ENCODE assay signal across 32 cellular contexts in genomic region chr11:71358122-71358728, GRCh38.
"Had no signal": no experiment of that assay in that cellular context is flagged by ENCODE, and none has a peak within 500 bp of the region (broad histone marks: within the 10 kb centered on the region; RNA-seq: fewer than 3 reads in every experiment).

No MANE protein-coding gene starts in this region.

- DNase-seq: hypothalamus; immature natural killer cell; kidney; left colon; left lung; mesendoderm; midbrain; mucosa of descending colon; naive thymus-derived CD8-positive, alpha-beta T cell; occipital lobe; ovary; sigmoid colon; stimulated activated CD4-positive, alpha-beta T cell treated with anti-CD3 and anti-CD28 coated beads, Interleukin-12 subunit alpha, Interleukin-12 subunit beta, amount 100 ng/mL, for 4 hours; stimulated activated CD4-positive, alpha-beta T cell treated with anti-CD3 and anti-CD28 coated beads, Interleukin-15, amount 100 ng/mL, for 24 hours; stimulated activated CD4-positive, alpha-beta T cell treated with anti-CD3 and anti-CD28 coated beads, Interleukin-2, amount 100 ng/mL, for 24 hours; stimulated activated CD4-positive, alpha-beta T cell treated with anti-CD3 and anti-CD28 coated beads, Interleukin-4, amount 100 ng/mL, for 1 hour; stimulated activated naive B cell treated with anti-CD40 and anti-IgM and Interleukin-4, amounts not matched to agents 10 μg/mL and 1 μg/mL and 100 μg/mL, for 72 hours; stimulated activated naive CD8-positive, alpha-beta T cell treated with anti-CD3 and anti-CD28 coated beads, Interleukin-15, Interleukin-2, amounts not matched to agents 100 U/mL and 50 U/mL, for 24 hours; stomach; testis; thyroid gland; transverse colon; upper lobe of left lung had no signal

- H3K36me3 Mint-ChIP-seq: immature natural killer cell; stimulated activated naive B cell treated with anti-CD40 and anti-IgM and Interleukin-4, amounts not matched to agents 10 μg/mL and 1 μg/mL and 100 μg/mL, for 72 hours had no signal

- FAIRE-seq: islet of Langerhans, kidney had no signal

- H3K4me2 ChIP-seq: smooth muscle cell had no signal

- H3K4me1 Mint-ChIP-seq: immature natural killer cell; naive thymus-derived CD8-positive, alpha-beta T cell; nephron; neural crest cell; stimulated activated naive B cell treated with anti-CD40 and anti-IgM and Interleukin-4, amounts not matched to agents 10 μg/mL and 1 μg/mL and 100 μg/mL, for 72 hours had no signal

- H3K4me3 ChIP-seq: left lung, lung, mucosa of descending colon, ovary, right atrium auricular region, sigmoid colon, smooth muscle cell, stomach, testis, thyroid gland, transverse colon, upper lobe of left lung, vagina had no signal

- H3K27ac Mint-ChIP-seq: immature natural killer cell; naive thymus-derived CD8-positive, alpha-beta T cell; nephron; progenitor cell of endocrine pancreas; stimulated activated naive B cell treated with anti-CD40 and anti-IgM and Interleukin-4, amounts not matched to agents 10 μg/mL and 1 μg/mL and 100 μg/mL, for 72 hours had no signal

- H3K36me3 ChIP-seq: left lung, neutrophil, ovary, right atrium auricular region, sigmoid colon, stomach, thyroid gland, transverse colon, upper lobe of left lung, vagina had no signal

- H3K27me3 ChIP-seq: neutrophil, ovary, right atrium auricular region, sigmoid colon, testis, thyroid gland, transverse colon, upper lobe of left lung, vagina had no signal

- H3K9me3 Mint-ChIP-seq: immature natural killer cell, nephron had no signal

- H3K4me1 ChIP-seq: left lung, right atrium auricular region, sigmoid colon, stomach, testis, thyroid gland, transverse colon, upper lobe of left lung, vagina had no signal

- ATAC-seq: left colon; left lung; mucosa of descending colon; naive thymus-derived CD8-positive, alpha-beta T cell; stimulated activated naive B cell treated with anti-CD40 and anti-IgM and Interleukin-4, amounts not matched to agents 10 μg/mL and 1 μg/mL and 100 μg/mL, for 72 hours; stimulated activated naive CD8-positive, alpha-beta T cell treated with anti-CD3 and anti-CD28 coated beads, Interleukin-15, Interleukin-2, amounts not matched to agents 100 U/mL and 50 U/mL, for 24 hours had no signal

- H3K27ac ChIP-seq: left lung, neutrophil, ovary, right atrium auricular region, sigmoid colon, stomach, testis, thyroid gland, transverse colon, upper lobe of left lung, vagina had no signal

- H3K4me3 Mint-ChIP-seq: immature natural killer cell; naive thymus-derived CD8-positive, alpha-beta T cell; nephron; neural crest cell; stimulated activated naive B cell treated with anti-CD40 and anti-IgM and Interleukin-4, amounts not matched to agents 10 μg/mL and 1 μg/mL and 100 μg/mL, for 72 hours had no signal

- H3K9me3 ChIP-seq: left lung, mucosa of descending colon, neutrophil, ovary, sigmoid colon, stomach, testis, thyroid gland, transverse colon, vagina had no signal
